ENCODE assay signal across 9 cellular contexts in the genomic region with DNA sequence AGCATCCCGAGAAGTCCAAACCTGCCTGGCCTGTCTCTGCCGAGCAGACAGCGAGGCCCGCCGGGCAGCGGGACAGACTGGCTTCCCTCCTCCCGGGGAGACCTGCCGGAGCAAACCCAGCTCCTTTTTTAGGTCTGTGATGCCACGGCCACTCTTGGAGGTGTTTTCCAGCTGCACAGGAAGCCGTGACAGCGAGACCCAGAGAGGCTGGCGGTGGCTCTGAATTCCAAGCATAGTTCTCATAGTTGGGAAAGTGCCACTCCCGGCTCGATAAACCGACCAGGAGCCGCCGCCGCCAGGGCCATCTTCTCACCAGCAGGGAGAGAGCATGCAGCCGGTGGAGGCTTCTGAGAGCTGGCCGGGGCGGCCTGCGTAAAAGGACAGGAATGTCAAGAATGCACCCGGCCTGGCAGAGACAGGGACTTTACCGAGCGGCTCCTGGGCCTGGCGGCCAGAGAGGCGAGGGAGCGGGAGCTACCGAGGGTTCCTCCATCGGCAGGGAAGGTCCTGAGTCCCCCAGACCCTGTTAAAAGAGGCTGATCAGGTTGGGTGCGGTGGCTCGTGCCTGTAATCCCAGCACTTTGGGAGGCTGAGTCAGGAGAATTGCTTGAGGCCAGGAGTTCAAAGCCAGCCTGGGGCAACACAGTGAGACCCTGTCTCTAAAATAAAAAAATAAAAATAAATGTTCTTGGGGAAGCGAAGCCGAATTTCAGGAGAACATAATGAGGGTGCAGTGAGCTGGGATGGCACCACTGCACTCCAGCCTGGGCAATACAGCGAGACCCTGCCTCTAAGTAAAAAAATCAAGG.
DNase-seq lines count a peak whose midpoint lies in the region; ATAC-seq and TF ChIP-seq lines count a peak whose summit lies in the region.
"Had no signal": no experiment of that assay in that cellular context is flagged by ENCODE, and none has a peak within 500 bp of the region (broad histone marks: within the 10 kb centered on the region; RNA-seq: fewer than 3 reads in every experiment).

No MANE protein-coding gene starts in this region.

- peak; percentile 40 for TF ChIP-seq CTCF in progenitor cell of endocrine pancreas (IDR thresholded peaks at IDR 0.05; ENCODE audit: unreplicated experiment)

- DNase-seq in EH (ENCODE audit: low read depth) (peak; percentile 99), T1000 (lab: John Stamatoyannopoulos, UW) (peak; percentile 98), Right ventricle myocardium superior (peak; percentile 94), progenitor cell of endocrine pancreas (ENCODE audit: low spot score, unreplicated experiment) (peak; percentile 81), NCI-H1694 treated with DMSO at 0.1 percent for 48 hours (lab: John Stamatoyannopoulos, UW) (no peak), NCI-H146 treated with DMSO at 0.1 percent for 48 hours (lab: John Stamatoyannopoulos, UW; ENCODE audit: unreplicated experiment) (no peak), NCI-H2081 treated with DMSO at 0.1 percent for 48 hours (lab: John Stamatoyannopoulos, UW) (no peak), nucleus accumbens (lab: John Stamatoyannopoulos, UW) (no peak)

- H3K36me3 Mint-ChIP-seq in progenitor cell of endocrine pancreas (ENCODE audit: insufficient read depth): no peaks in the 10 kb centered on the region
- H3K36me3 Mint-ChIP-seq: activated naive CD8-positive, alpha-beta T cell had no signal

- no peaks in the 10 kb centered on the region for H3K9me3 Mint-ChIP-seq in progenitor cell of endocrine pancreas (ENCODE audit: low read depth)

- intact Hi-C loops in Right ventricle myocardium superior (cut with DNase I): loop anchor here (5.0 kb wide), 3 partner anchors 36 to 64 kb away; partner anchors contain the start of gene GADD45B

- peaks cover 3% of the 10 kb centered on the region for H3K27me3 Mint-ChIP-seq in progenitor cell of endocrine pancreas
- H3K27me3 Mint-ChIP-seq: activated naive CD8-positive, alpha-beta T cell had no signal

- peak overlapping the region; percentile 98 for H3K27ac Mint-ChIP-seq in progenitor cell of endocrine pancreas
- H3K27ac Mint-ChIP-seq: activated naive CD8-positive, alpha-beta T cell had no signal

- peak; percentile 82 for ATAC-seq in Right ventricle myocardium superior (ENCODE audit: poor library complexity)

- peak overlapping the region; percentile 16 for H3K4me3 Mint-ChIP-seq in progenitor cell of endocrine pancreas (ENCODE audit: low read depth)
- H3K4me3 Mint-ChIP-seq: activated naive CD8-positive, alpha-beta T cell had no signal

- H3K4me1 Mint-ChIP-seq in progenitor cell of endocrine pancreas (ENCODE audit: low read depth): peaks cover 16% of the 10 kb centered on the region

Comparison
In these comparisons a context has a peak if more than half of its experiments do, and no peak if none do; other contexts are left out.
1. DNase-seq: peak in EH (single experiment), T1000 (single experiment), Right ventricle myocardium superior (single experiment) and progenitor cell of endocrine pancreas (single experiment); none in NCI-H1694 treated with DMSO at 0.1 percent for 48 hours (single experiment), NCI-H146 treated with DMSO at 0.1 percent for 48 hours (single experiment), NCI-H2081 treated with DMSO at 0.1 percent for 48 hours (single experiment) and nucleus accumbens (0 of 56).